In the genomic region with DNA sequence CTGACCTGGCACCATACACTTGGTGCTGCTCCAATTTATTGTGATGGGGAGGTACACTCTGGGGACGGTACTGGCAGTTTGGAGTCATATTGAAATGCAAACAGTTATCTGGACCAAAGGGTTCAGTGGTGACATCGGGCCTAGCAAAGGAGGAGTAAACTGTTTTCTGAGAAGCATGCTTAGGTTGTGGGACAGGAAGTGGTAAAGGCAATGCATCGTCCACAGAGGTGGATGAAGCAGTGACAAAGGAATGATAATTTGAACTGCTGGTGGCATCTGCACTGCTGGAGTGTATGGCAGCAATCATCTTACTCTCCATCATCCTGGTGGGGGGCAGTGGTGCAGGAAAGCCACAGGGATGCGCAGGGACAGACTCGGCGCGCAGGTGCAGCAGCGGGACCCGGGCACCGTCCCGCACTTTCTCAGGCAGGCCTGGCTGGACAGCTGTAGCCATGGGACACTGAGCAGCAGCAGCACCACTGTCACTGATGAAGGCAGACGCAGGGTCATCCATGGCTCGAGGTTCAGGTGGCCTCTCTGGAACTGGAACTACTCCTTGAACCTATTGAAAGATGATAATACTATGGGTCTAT, we compare ENCODE assay signal across 21 cellular contexts. TPM values are rescaled to one million over a fixed set of nuclear protein-coding genes. Genes with fewer than 3 reads are reported as not detected.
"Had no signal": no experiment of that assay in that cellular context is flagged by ENCODE, and none has a peak within 500 bp of the region (broad histone marks: within the 10 kb centered on the region; RNA-seq: fewer than 3 reads in every experiment).

No MANE protein-coding gene starts in this region.

- H3K4me3 Mint-ChIP-seq: activated naive CD4-positive, alpha-beta T cell treated with anti-CD3 and anti-CD28 coated beads for 36 hours; memory B cell; nephron progenitor cell; stimulated activated naive B cell treated with anti-CD40 and anti-IgM and Interleukin-4, amounts not matched to agents 10 μg/mL and 1 μg/mL and 100 μg/mL, for 72 hours; type B pancreatic cell had no signal

- H3K9me3 ChIP-seq: body of pancreas, sigmoid colon, thoracic aorta had no signal

- H3K27me3 Mint-ChIP-seq: stimulated activated naive B cell treated with anti-CD40 and anti-IgM and Interleukin-4, amounts not matched to agents 10 μg/mL and 1 μg/mL and 100 μg/mL, for 72 hours; type B pancreatic cell had no signal

- H3K9me3 Mint-ChIP-seq: activated naive CD4-positive, alpha-beta T cell treated with anti-CD3 and anti-CD28 coated beads for 36 hours; memory B cell; nephron progenitor cell; stimulated activated naive B cell treated with anti-CD40 and anti-IgM and Interleukin-4, amounts not matched to agents 10 μg/mL and 1 μg/mL and 100 μg/mL, for 72 hours; type B pancreatic cell had no signal

- H3K27ac Mint-ChIP-seq: activated naive CD4-positive, alpha-beta T cell treated with anti-CD3 and anti-CD28 coated beads for 36 hours; memory B cell; nephron progenitor cell; stimulated activated naive B cell treated with anti-CD40 and anti-IgM and Interleukin-4, amounts not matched to agents 10 μg/mL and 1 μg/mL and 100 μg/mL, for 72 hours; type B pancreatic cell had no signal

- ATAC-seq: activated CD4-positive, CD25-positive, alpha-beta regulatory T cell treated with anti-CD3 and anti-CD28 coated beads, Interleukin-2, amount 50 U/mL, for 24 hours; body of pancreas; foreskin keratinocyte; left colon; stimulated activated naive B cell treated with anti-CD40 and anti-IgM and Interleukin-4, amounts not matched to agents 10 μg/mL and 1 μg/mL and 100 μg/mL, for 72 hours had no signal

- H3K4me3 ChIP-seq: body of pancreas, cardiac muscle cell, sigmoid colon, smooth muscle cell, thoracic aorta had no signal

- H3K27me3 ChIP-seq: body of pancreas, cardiac muscle cell, foreskin keratinocyte, sigmoid colon had no signal

- H3K27ac ChIP-seq: body of pancreas, cardiac muscle cell, foreskin keratinocyte, sigmoid colon, thoracic aorta, VCaP had no signal

- H3K4me1 ChIP-seq: body of pancreas, foreskin keratinocyte, sigmoid colon had no signal

- DNase-seq: activated CD4-positive, alpha-beta T cell treated with anti-CD3 and anti-CD28 coated beads, Interleukin-2, amount 50 U/mL, for 4 hours; activated naive CD4-positive, alpha-beta T cell treated with anti-CD3 and anti-CD28 coated beads for 36 hours; activated T-cell treated with anti-CD3 and anti-CD28 coated beads, Interleukin-2, amount 50 U/mL, for 1 hour; anterior cingulate cortex; body of pancreas; foreskin keratinocyte; left colon; nephron progenitor cell; sigmoid colon; stimulated activated CD4-positive, alpha-beta T cell treated with anti-CD3 and anti-CD28 coated beads, Interleukin-15, amount 100 ng/mL, for 24 hours; stimulated activated naive B cell treated with anti-CD40 and anti-IgM and Interleukin-4, amounts not matched to agents 10 μg/mL and 1 μg/mL and 100 μg/mL, for 72 hours had no signal

RNA-seq across cellular contexts. Expression of a gene that starts 28.0 kb away (rescaled TPM):
- total RNA-seq: activated naive CD4-positive, alpha-beta T cell treated with anti-CD3 and anti-CD28 coated beads for 36 hours; body of pancreas; cardiac muscle cell; epithelial cell of proximal tubule; glomerular endothelial cell; posterior vena cava; thoracic aorta had no signal
